In genomic region chr1:117928881-117929339, GRCh38 we compare ENCODE assay signal across 1 cellular context.
TF ChIP-seq lines count a peak whose summit lies in the region.

No MANE protein-coding gene starts in this region.

TF ChIP-seq in GM12878, 131 proteins besides CTCF, POLR2A, EP300 and RAD21 (continued from another document):
- TF ChIP-seq CEBPZ (IDR thresholded peaks at IDR 0.05; ENCODE audit: low read depth, low read length), result no peak
- TF ChIP-seq NR2F1 (conservative IDR thresholded peaks at IDR 0.05), result 0 out of 2 replicates have a peak, but pooled peaks have one; percentile 10
- no peak for TF ChIP-seq STAT3 (IDR thresholded peaks at IDR 0.05; ENCODE audit: low read depth, low read length)
- TF ChIP-seq PKNOX1 (IDR thresholded peaks at IDR 0.05), result peak; percentile 85
- TF ChIP-seq, protein P1, sequence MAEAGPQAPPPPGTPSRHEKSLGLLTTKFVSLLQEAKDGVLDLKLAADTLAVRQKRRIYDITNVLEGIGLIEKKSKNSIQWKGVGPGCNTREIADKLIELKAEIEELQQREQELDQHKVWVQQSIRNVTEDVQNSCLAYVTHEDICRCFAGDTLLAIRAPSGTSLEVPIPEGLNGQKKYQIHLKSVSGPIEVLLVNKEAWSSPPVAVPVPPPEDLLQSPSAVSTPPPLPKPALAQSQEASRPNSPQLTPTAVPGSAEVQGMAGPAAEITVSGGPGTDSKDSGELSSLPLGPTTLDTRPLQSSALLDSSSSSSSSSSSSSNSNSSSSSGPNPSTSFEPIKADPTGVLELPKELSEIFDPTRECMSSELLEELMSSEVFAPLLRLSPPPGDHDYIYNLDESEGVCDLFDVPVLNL (IDR thresholded peaks at IDR 0.05; ENCODE audit: low read depth, low read length), result no peak
- 0 out of 2 replicates have a peak, but pooled peaks have one; percentile 8 for TF ChIP-seq SIN3A (IDR thresholded peaks at IDR 0.05; ENCODE audit: low read depth, low read length)
- peak; percentile 25 for TF ChIP-seq MTA2 (IDR thresholded peaks at IDR 0.05; ENCODE audit: low read depth)
- TF ChIP-seq, protein P2, sequence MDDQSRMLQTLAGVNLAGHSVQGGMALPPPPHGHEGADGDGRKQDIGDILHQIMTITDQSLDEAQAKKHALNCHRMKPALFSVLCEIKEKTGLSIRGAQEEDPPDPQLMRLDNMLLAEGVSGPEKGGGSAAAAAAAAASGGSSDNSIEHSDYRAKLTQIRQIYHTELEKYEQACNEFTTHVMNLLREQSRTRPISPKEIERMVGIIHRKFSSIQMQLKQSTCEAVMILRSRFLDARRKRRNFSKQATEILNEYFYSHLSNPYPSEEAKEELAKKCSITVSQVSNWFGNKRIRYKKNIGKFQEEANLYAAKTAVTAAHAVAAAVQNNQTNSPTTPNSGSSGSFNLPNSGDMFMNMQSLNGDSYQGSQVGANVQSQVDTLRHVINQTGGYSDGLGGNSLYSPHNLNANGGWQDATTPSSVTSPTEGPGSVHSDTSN (IDR thresholded peaks at IDR 0.05; ENCODE audit: insufficient replicate concordance, low read depth, low read length), result peak; percentile 62
- peak; percentile 39; the same call in 1 of the 2 replicates for TF ChIP-seq SPI1 (IDR thresholded peaks at IDR 0.05; ENCODE audit: borderline replicate concordance, insufficient read depth, low read depth, low read length)
- TF ChIP-seq ZSCAN29 (IDR thresholded peaks at IDR 0.05), result no peak
- TF ChIP-seq, protein P3, sequence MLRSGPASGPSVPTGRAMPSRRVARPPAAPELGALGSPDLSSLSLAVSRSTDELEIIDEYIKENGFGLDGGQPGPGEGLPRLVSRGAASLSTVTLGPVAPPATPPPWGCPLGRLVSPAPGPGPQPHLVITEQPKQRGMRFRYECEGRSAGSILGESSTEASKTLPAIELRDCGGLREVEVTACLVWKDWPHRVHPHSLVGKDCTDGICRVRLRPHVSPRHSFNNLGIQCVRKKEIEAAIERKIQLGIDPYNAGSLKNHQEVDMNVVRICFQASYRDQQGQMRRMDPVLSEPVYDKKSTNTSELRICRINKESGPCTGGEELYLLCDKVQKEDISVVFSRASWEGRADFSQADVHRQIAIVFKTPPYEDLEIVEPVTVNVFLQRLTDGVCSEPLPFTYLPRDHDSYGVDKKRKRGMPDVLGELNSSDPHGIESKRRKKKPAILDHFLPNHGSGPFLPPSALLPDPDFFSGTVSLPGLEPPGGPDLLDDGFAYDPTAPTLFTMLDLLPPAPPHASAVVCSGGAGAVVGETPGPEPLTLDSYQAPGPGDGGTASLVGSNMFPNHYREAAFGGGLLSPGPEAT (IDR thresholded peaks at IDR 0.05; ENCODE audit: low read depth), result peak; percentile 23; the same call in 1 of the 2 replicates
